ENCODE assay signal across 16 cellular contexts in genomic region chr5:82244151-82244550, GRCh38.
"Had no signal": no experiment of that assay in that cellular context is flagged by ENCODE, and none has a peak within 500 bp of the region (broad histone marks: within the 10 kb centered on the region; RNA-seq: fewer than 3 reads in every experiment).

No MANE protein-coding gene starts in this region.

- H3K27ac ChIP-seq: HL-60 had no signal

- H3K36me3 ChIP-seq: MG63 had no signal

- FAIRE-seq: RCC 7860 had no signal

- H3K4me3 ChIP-seq: MG63 had no signal

- H3K27me3 ChIP-seq: MG63 had no signal

- DNase-seq: Karpas-422, KG1, MG63, NCI-H1092, NCI-H1436, NCI-H187, NCI-H2029, NCI-H2081 treated with DMSO at 0.1 percent for 48 hours, NCI-H2171, NCI-H226, NCI-H446, NCI-H510A, NCI-H524 treated with DMSO at 0.1 percent for 48 hours, Right ventricle myocardium superior had no signal
